14 cellular contexts compared by ENCODE assay signal in genomic region chr2:46643493-46643892, GRCh38. TPM values are rescaled to one million over a fixed set of nuclear protein-coding genes. Genes with fewer than 3 reads are reported as not detected.
DNase-seq lines count a peak whose midpoint lies in the region; ATAC-seq and TF ChIP-seq lines count a peak whose summit lies in the region.
"Had no signal": no experiment of that assay in that cellular context is flagged by ENCODE, and none has a peak within 500 bp of the region (broad histone marks: within the 10 kb centered on the region; RNA-seq: fewer than 3 reads in every experiment).

No MANE protein-coding gene starts in this region.

- intact Hi-C loops in activated CD4-positive, alpha-beta memory T cell treated with anti-CD3 and anti-CD28 coated beads for 36 hours (cut with micrococcal nuclease) = no loop called here

- H3K27me3 Mint-ChIP-seq in activated CD4-positive, alpha-beta memory T cell treated with anti-CD3 and anti-CD28 coated beads for 36 hours = no peaks in the 10 kb centered on the region
- H3K27me3 Mint-ChIP-seq in activated CD4-positive, alpha-beta memory T cell treated with anti-CD3 and anti-CD28 coated beads, Interleukin-2, amount 10 ng/mL, durations not matched to agents 7 days and 5 days = peaks cover 4% of the 10 kb centered on the region
- H3K27me3 Mint-ChIP-seq: B cell; stimulated activated naive B cell treated with anti-CD40 and anti-IgM and Interleukin-4, amounts not matched to agents 10 μg/mL and 1 μg/mL and 100 μg/mL, for 72 hours had no signal

- no peaks in the 10 kb centered on the region for H3K9me3 ChIP-seq in HEK293 (ENCODE audit: control insufficient read depth, insufficient read depth, low read depth, low read length)
- peaks cover 3% of the 10 kb centered on the region for H3K9me3 ChIP-seq in osteoblast (ENCODE audit: low read depth, low read length)
- H3K9me3 ChIP-seq: gastrocnemius medialis had no signal

- H3K27me3 ChIP-seq in osteoblast (ENCODE audit: insufficient read depth, low read length) = no peaks in the 10 kb centered on the region
- H3K27me3 ChIP-seq: gastrocnemius medialis had no signal

- no peak overlapping the region for H2AFZ ChIP-seq in osteoblast (ENCODE audit: low read length)

- H3K79me2 ChIP-seq in osteoblast (ENCODE audit: insufficient read depth, low read length) = no peaks in the 10 kb centered on the region

- no peak overlapping the region for H3K4me2 ChIP-seq in osteoblast (ENCODE audit: insufficient read depth, low read length)

- H3K27ac ChIP-seq in HEK293 (ENCODE audit: extremely low read depth, low read depth, low read length) (peak overlapping the region; percentile 66), RWPE1 (peak overlapping the region; percentile 73; the same call in 1 of the 2 replicates), osteoblast (ENCODE audit: low read depth, low read length) (peak overlapping the region; percentile 66)
- H3K27ac ChIP-seq: gastrocnemius medialis had no signal

- no peak overlapping the region for H3K4me3 Mint-ChIP-seq in activated CD4-positive, alpha-beta memory T cell treated with anti-CD3 and anti-CD28 coated beads for 36 hours
- no peak overlapping the region for H3K4me3 Mint-ChIP-seq in activated CD4-positive, alpha-beta memory T cell treated with anti-CD3 and anti-CD28 coated beads, Interleukin-2, amount 10 ng/mL, durations not matched to agents 7 days and 5 days
- H3K4me3 Mint-ChIP-seq: B cell; stimulated activated naive B cell treated with anti-CD40 and anti-IgM and Interleukin-4, amounts not matched to agents 10 μg/mL and 1 μg/mL and 100 μg/mL, for 72 hours had no signal

- no peak for TF ChIP-seq CTCF in HEK293 (tag by site-specific recombination; IDR thresholded peaks at IDR 0.05)
- TF ChIP-seq CTCF in RWPE1 (conservative IDR thresholded peaks at IDR 0.05; ENCODE audit: low read depth) = no peak
- TF ChIP-seq CTCF in osteoblast (IDR thresholded peaks at IDR 0.05; ENCODE audit: extremely low read depth, low read depth, low read length) = no peak

- H3K27ac Mint-ChIP-seq in activated CD4-positive, alpha-beta memory T cell treated with anti-CD3 and anti-CD28 coated beads for 36 hours = no peak overlapping the region
- H3K27ac Mint-ChIP-seq in activated CD4-positive, alpha-beta memory T cell treated with anti-CD3 and anti-CD28 coated beads, Interleukin-2, amount 10 ng/mL, durations not matched to agents 7 days and 5 days = no peak overlapping the region
- H3K27ac Mint-ChIP-seq: B cell; stimulated activated naive B cell treated with anti-CD40 and anti-IgM and Interleukin-4, amounts not matched to agents 10 μg/mL and 1 μg/mL and 100 μg/mL, for 72 hours had no signal

- H3K4me1 Mint-ChIP-seq in activated CD4-positive, alpha-beta memory T cell treated with anti-CD3 and anti-CD28 coated beads for 36 hours (ENCODE audit: low read depth) = peaks cover 6% of the 10 kb centered on the region
- H3K4me1 Mint-ChIP-seq in activated CD4-positive, alpha-beta memory T cell treated with anti-CD3 and anti-CD28 coated beads, Interleukin-2, amount 10 ng/mL, durations not matched to agents 7 days and 5 days = peaks cover 5% of the 10 kb centered on the region
- H3K4me1 Mint-ChIP-seq: B cell had no signal

- CTCF ChIA-PET in activated CD4-positive, alpha-beta memory T cell treated with anti-CD3 and anti-CD28 coated beads for 36 hours (lab: Charles Lee) = interaction anchor here (1.4 kb wide), 1 partner anchor 180 kb away, joined by 3 read pairs; no protein-coding TSS in a partner anchor
- CTCF ChIA-PET in activated CD4-positive, alpha-beta memory T cell treated with anti-CD3 and anti-CD28 coated beads, Interleukin-2, amount 10 ng/mL, durations not matched to agents 7 days and 5 days (lab: Charles Lee) = interaction anchor here (0.9 kb wide), 1 partner anchor 91 kb away, joined by 3 read pairs; no protein-coding TSS in a partner anchor
- CTCF ChIA-PET in HEK293 (lab: Yijun Ruan, JAX) (interaction anchor here (0.6 kb wide), 3 partner anchors 12 to 195 kb away, joined by 3 to 4 read pairs (median 4); no protein-coding TSS in a partner anchor), RWPE1 (lab: Yijun Ruan, JAX) (no interaction called here)

- peaks cover 0 to 3% of the 10 kb centered on the region in 2 experiments; a peak in 1 of 3 replicates for H3K36me3 ChIP-seq in HEK293 (ENCODE audit: control insufficient read depth in 2 of 2, insufficient read depth in 1 of 2, low read length in 2 of 2)
- H3K36me3 ChIP-seq in osteoblast (ENCODE audit: insufficient read depth, low read length) = peaks cover 12% of the 10 kb centered on the region

- H3K36me3 Mint-ChIP-seq in activated CD4-positive, alpha-beta memory T cell treated with anti-CD3 and anti-CD28 coated beads for 36 hours = peaks cover 26% of the 10 kb centered on the region
- peaks cover 16% of the 10 kb centered on the region for H3K36me3 Mint-ChIP-seq in activated CD4-positive, alpha-beta memory T cell treated with anti-CD3 and anti-CD28 coated beads, Interleukin-2, amount 10 ng/mL, durations not matched to agents 7 days and 5 days (ENCODE audit: low read depth)

- DNase-seq in activated CD4-positive, alpha-beta memory T cell treated with anti-CD3 and anti-CD28 coated beads for 36 hours = peak; percentile 15
- no peak for DNase-seq in activated CD4-positive, alpha-beta memory T cell treated with anti-CD3 and anti-CD28 coated beads, Interleukin-2, amount 10 ng/mL, durations not matched to agents 7 days and 5 days
- no peak for DNase-seq in RWPE1 (ENCODE audit: low spot score)
- DNase-seq in osteoblast (ENCODE audit: insufficient read length, low spot score, missing footprints) = no peak
- no peak for DNase-seq in cerebellum (ENCODE audit: low spot score)
- DNase-seq in dedifferentiated amniotic fluid mesenchymal stem cell (ENCODE audit: extremely low spot score) = no peak
- DNase-seq: anterior cingulate cortex; effector CD4-positive, alpha-beta T cell; gastrocnemius medialis; stimulated activated CD4-positive, alpha-beta T cell treated with anti-CD3 and anti-CD28 coated beads, Interleukin-2, amount 100 ng/mL, for 48 hours; stimulated activated naive B cell treated with anti-CD40 and anti-IgM and Interleukin-4, amounts not matched to agents 10 μg/mL and 1 μg/mL and 100 μg/mL, for 72 hours had no signal

- POLR2A ChIA-PET in activated CD4-positive, alpha-beta memory T cell treated with anti-CD3 and anti-CD28 coated beads for 36 hours (lab: Charles Lee) = no interaction called here
- POLR2A ChIA-PET in activated CD4-positive, alpha-beta memory T cell treated with anti-CD3 and anti-CD28 coated beads, Interleukin-2, amount 10 ng/mL, durations not matched to agents 7 days and 5 days (lab: Charles Lee) = no interaction called here
- POLR2A ChIA-PET in HEK293 (lab: Yijun Ruan, JAX) (no interaction called here), RWPE1 (lab: Yijun Ruan, JAX; ENCODE audit: low non-redundant PET) (no interaction called here)

- no peaks in the 10 kb centered on the region for H4K20me1 ChIP-seq in osteoblast (ENCODE audit: insufficient read depth, low read length)

- peaks cover 34% of the 10 kb centered on the region for H3K4me1 ChIP-seq in HEK293 (ENCODE audit: control insufficient read depth, insufficient read depth, low read length)
- H3K4me1 ChIP-seq in osteoblast (ENCODE audit: insufficient read depth, low read length) = peaks cover 41% of the 10 kb centered on the region

- H3K9me3 Mint-ChIP-seq in activated CD4-positive, alpha-beta memory T cell treated with anti-CD3 and anti-CD28 coated beads for 36 hours = peaks cover 15% of the 10 kb centered on the region
- H3K9me3 Mint-ChIP-seq in activated CD4-positive, alpha-beta memory T cell treated with anti-CD3 and anti-CD28 coated beads, Interleukin-2, amount 10 ng/mL, durations not matched to agents 7 days and 5 days = peaks cover 15% of the 10 kb centered on the region

- no peak for ATAC-seq in HG02763 (IDR thresholded peaks at IDR 0.05; ENCODE audit: unreplicated experiment)
- ATAC-seq: gastrocnemius medialis had no signal

- no peak overlapping the region for H3K4me3 ChIP-seq in HEK293 (ENCODE audit: low read depth, low read length)
- H3K4me3 ChIP-seq in osteoblast (ENCODE audit: insufficient read depth, low read length) = no peak overlapping the region
- H3K4me3 ChIP-seq: gastrocnemius medialis had no signal

TF ChIP-seq in HEK293, 187 proteins besides CTCF, POLR2A, EP300 and RAD21 (continues in another document):
- no peak for TF ChIP-seq ZFHX2 (tag by site-specific recombination; conservative IDR thresholded peaks at IDR 0.05)
- TF ChIP-seq ZNF133 (tag by site-specific recombination; IDR thresholded peaks at IDR 0.05) = no peak
- TF ChIP-seq ZNF513 (tag by site-specific recombination; IDR thresholded peaks at IDR 0.05) = no peak

RNA-seq across cellular contexts. Expression of gene CRIPT, which starts 26.5 kb away (rescaled TPM):
- 10 to 100 TPM in 1 of 2 experiments, 1 to 10 TPM in 1; 9.6 to 10.2 TPM for total RNA-seq in activated CD4-positive, alpha-beta memory T cell treated with anti-CD3 and anti-CD28 coated beads for 36 hours
- 10 to 100 TPM; 11.2 to 12.1 TPM for total RNA-seq in activated CD4-positive, alpha-beta memory T cell treated with anti-CD3 and anti-CD28 coated beads, Interleukin-2, amount 10 ng/mL, durations not matched to agents 7 days and 5 days
- total RNA-seq in osteoblast = 28.6 and 29.2 TPM in 2 replicates
- total RNA-seq in cerebellum = 20.1 TPM

RNA-seq across cellular contexts. Expression of gene PIGF, which starts 26.7 kb away (rescaled TPM):
- 10 to 100 TPM; 25.7 to 29.9 TPM for total RNA-seq in activated CD4-positive, alpha-beta memory T cell treated with anti-CD3 and anti-CD28 coated beads for 36 hours
- total RNA-seq in activated CD4-positive, alpha-beta memory T cell treated with anti-CD3 and anti-CD28 coated beads, Interleukin-2, amount 10 ng/mL, durations not matched to agents 7 days and 5 days = 10 to 100 TPM; 28.6 to 29.5 TPM
- total RNA-seq in osteoblast (16.5 and 16.6 TPM in 2 replicates), cerebellum (29.9 TPM)

RNA-seq across cellular contexts. Expression of gene SOCS5, which starts 55.6 kb away (rescaled TPM):
- 1 to 10 TPM; 5.8 TPM for total RNA-seq in activated CD4-positive, alpha-beta memory T cell treated with anti-CD3 and anti-CD28 coated beads for 36 hours
- 1 to 10 TPM; 7.1 TPM for total RNA-seq in activated CD4-positive, alpha-beta memory T cell treated with anti-CD3 and anti-CD28 coated beads, Interleukin-2, amount 10 ng/mL, durations not matched to agents 7 days and 5 days
- 124 and 136 TPM in 2 replicates for total RNA-seq in osteoblast
- 33.7 TPM for total RNA-seq in cerebellum
